14 cellular contexts compared by ENCODE assay signal in genomic region chr5:124043456-124043855, GRCh38.
DNase-seq lines count a peak whose midpoint lies in the region; TF ChIP-seq lines count a peak whose summit lies in the region.
"Had no signal": no experiment of that assay in that cellular context is flagged by ENCODE, and none has a peak within 500 bp of the region (broad histone marks: within the 10 kb centered on the region; RNA-seq: fewer than 3 reads in every experiment).

No MANE protein-coding gene starts in this region.

- peaks cover 5% of the 10 kb centered on the region for H3K36me3 Mint-ChIP-seq in neural crest cell (ENCODE audit: low read depth)

- H3K9ac ChIP-seq in Karpas-422 (ENCODE audit: low read length): no peak overlapping the region

- H2AFZ ChIP-seq in Karpas-422 (ENCODE audit: low read length): no peak overlapping the region

- no peak overlapping the region for H3K4me3 Mint-ChIP-seq in neural crest cell
- H3K4me3 Mint-ChIP-seq: activated CD4-positive, alpha-beta T cell treated with anti-CD3 and anti-CD28 coated beads, Interleukin-2, amount 10 ng/mL, durations not matched to agents 24 days and 14 days; stimulated activated naive CD8-positive, alpha-beta T cell treated with anti-CD3 and anti-CD28 coated beads, Interleukin-15, amount 100 ng/mL, for 72 hours had no signal

- H3K79me2 ChIP-seq in Karpas-422 (ENCODE audit: low read length): no peaks in the 10 kb centered on the region

- H3K4me3 ChIP-seq in Karpas-422 (ENCODE audit: low read length): no peak overlapping the region

- no peaks in the 10 kb centered on the region for H3K36me3 ChIP-seq in Karpas-422 (ENCODE audit: insufficient read depth, low read length)

- DNase-seq in NCI-H2171 treated with DMSO at 0.1 percent for 48 hours (lab: John Stamatoyannopoulos, UW) (peak; percentile 25), NCI-H2171 (lab: John Stamatoyannopoulos, UW) (no peak), Karpas-422 (peak; percentile 49), neural crest cell (ENCODE audit: low read depth, low spot score) (no peak), HPDE6-E6E7 (ENCODE audit: extremely low spot score) (no peak), GM20000 (ENCODE audit: low spot score) (no peak), cortex of kidney (lab: John Stamatoyannopoulos, UW) (no peak)
- DNase-seq: activated CD4-positive, alpha-beta T cell treated with anti-CD3 and anti-CD28 coated beads, Interleukin-2, amount 10 ng/mL, durations not matched to agents 24 days and 14 days; GDM1; NCI-H1694; stimulated activated CD4-positive, alpha-beta T cell treated with anti-CD3 and anti-CD28 coated beads, Interleukin-2, amount 100 ng/mL, for 48 hours; stimulated activated naive CD8-positive, alpha-beta T cell treated with anti-CD3 and anti-CD28 coated beads, Interleukin-15, amount 100 ng/mL, for 72 hours had no signal

- H3K4me2 ChIP-seq in Karpas-422 (ENCODE audit: low read depth, low read length, poor library complexity, severe bottlenecking): no peak overlapping the region

- no peak overlapping the region for H3K27ac ChIP-seq in Karpas-422 (ENCODE audit: low read length)
- H3K27ac ChIP-seq in VCaP: no peak overlapping the region
- H3K27ac ChIP-seq: HL-60 had no signal

- H3K9me3 Mint-ChIP-seq in neural crest cell: peaks cover 5% of the 10 kb centered on the region
- H3K9me3 Mint-ChIP-seq: activated CD4-positive, alpha-beta T cell treated with anti-CD3 and anti-CD28 coated beads, Interleukin-2, amount 10 ng/mL, durations not matched to agents 24 days and 14 days had no signal

- H4K20me1 ChIP-seq in Karpas-422 (ENCODE audit: insufficient read depth, low read depth, low read length): no peaks in the 10 kb centered on the region

- no peak overlapping the region for H3K27ac Mint-ChIP-seq in neural crest cell (ENCODE audit: unreplicated experiment)
- H3K27ac Mint-ChIP-seq: activated CD4-positive, alpha-beta T cell treated with anti-CD3 and anti-CD28 coated beads, Interleukin-2, amount 10 ng/mL, durations not matched to agents 24 days and 14 days; stimulated activated naive CD8-positive, alpha-beta T cell treated with anti-CD3 and anti-CD28 coated beads, Interleukin-15, amount 100 ng/mL, for 72 hours had no signal

- H3K27me3 Mint-ChIP-seq in neural crest cell (ENCODE audit: low read depth): no peaks in the 10 kb centered on the region
- H3K27me3 Mint-ChIP-seq: activated CD4-positive, alpha-beta T cell treated with anti-CD3 and anti-CD28 coated beads, Interleukin-2, amount 10 ng/mL, durations not matched to agents 24 days and 14 days; stimulated activated naive CD8-positive, alpha-beta T cell treated with anti-CD3 and anti-CD28 coated beads, Interleukin-15, amount 100 ng/mL, for 72 hours had no signal

- peaks cover 28% of the 10 kb centered on the region for H3K4me1 Mint-ChIP-seq in neural crest cell
- H3K4me1 Mint-ChIP-seq: activated CD4-positive, alpha-beta T cell treated with anti-CD3 and anti-CD28 coated beads, Interleukin-2, amount 10 ng/mL, durations not matched to agents 24 days and 14 days; stimulated activated naive CD8-positive, alpha-beta T cell treated with anti-CD3 and anti-CD28 coated beads, Interleukin-15, amount 100 ng/mL, for 72 hours had no signal

- TF ChIP-seq CTCF in VCaP (conservative IDR thresholded peaks at IDR 0.05): peak; percentile 25; the same call in 1 of the 2 replicates
- peak; percentile 33 for TF ChIP-seq CTCF in neural crest cell (conservative IDR thresholded peaks at IDR 0.05)
- TF ChIP-seq CTCF in GM20000 (IDR thresholded peaks at IDR 0.05; ENCODE audit: extremely low read depth, missing control alignments): no peak

- no peaks in the 10 kb centered on the region for H3K4me1 ChIP-seq in Karpas-422 (ENCODE audit: low read length)

- no peaks in the 10 kb centered on the region for H3K9me2 ChIP-seq in Karpas-422 (replicated peaks; ENCODE audit: insufficient read depth, low read length)

- H3K27me3 ChIP-seq in Karpas-422 (ENCODE audit: low read length): no peaks in the 10 kb centered on the region

- no peaks in the 10 kb centered on the region for H3K9me3 ChIP-seq in Karpas-422 (ENCODE audit: low read length)

Comparison
In these comparisons a context has a peak if more than half of its experiments do, and no peak if none do; other contexts are left out.
1. DNase-seq: peak in NCI-H2171 treated with DMSO at 0.1 percent for 48 hours (single experiment) and Karpas-422 (single experiment); none in NCI-H2171 (single experiment), neural crest cell (single experiment), HPDE6-E6E7 (single experiment), GM20000 (single experiment) and cortex of kidney (single experiment).